Comparison of ENCODE assay signal across 8 cellular contexts in the genomic region with DNA sequence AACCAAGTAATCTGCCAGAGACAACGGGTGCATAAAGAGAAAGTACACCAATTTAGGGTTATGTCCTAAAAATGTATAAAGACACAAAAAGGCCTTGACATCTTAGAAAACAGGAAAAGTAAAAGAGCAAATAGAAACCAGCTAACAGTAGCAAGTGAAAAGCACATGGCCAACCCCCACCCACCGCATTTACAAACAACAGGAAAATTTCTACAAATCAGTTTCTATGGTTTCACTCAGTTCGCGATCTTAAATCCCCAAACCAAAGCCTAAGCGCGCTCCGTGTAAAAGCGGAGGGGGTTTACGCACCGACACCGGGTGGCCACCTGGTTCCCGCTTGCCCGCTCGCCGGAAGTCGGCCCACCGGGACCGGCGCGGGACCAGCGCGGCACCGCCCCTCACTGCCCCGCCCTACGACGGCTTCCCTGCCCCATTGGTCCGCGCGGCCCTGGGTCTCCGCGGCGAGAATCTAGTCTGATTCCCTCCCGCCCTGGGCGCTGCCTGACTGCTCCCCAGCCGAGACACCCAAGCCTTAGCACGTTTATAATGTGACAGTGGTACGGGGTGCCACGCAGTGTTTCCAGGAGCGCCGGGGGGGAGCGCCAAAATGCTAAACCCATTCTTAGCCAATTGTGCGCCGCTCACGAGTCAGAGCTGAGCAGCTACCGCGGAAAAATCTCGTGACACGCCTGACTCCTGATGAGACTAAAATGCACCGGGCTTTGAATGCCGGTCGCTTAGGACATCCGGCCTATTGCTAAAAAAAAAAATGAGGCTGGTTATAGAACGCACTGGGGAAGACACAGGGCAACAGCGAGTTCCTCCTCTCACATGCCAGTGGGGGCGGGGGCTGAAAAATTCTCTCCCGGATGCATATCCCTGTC. TPM values are rescaled to one million over a fixed set of nuclear protein-coding genes. Genes with fewer than 3 reads are reported as not detected.
A peak's percentile ranks its signal among the peaks of the same experiment; 100 is the strongest.
DNase-seq lines count a peak whose midpoint lies in the region; ATAC-seq and TF ChIP-seq lines count a peak whose summit lies in the region.

A gene (minus strand): TSS at position 362 of the 884 bp plus-strand sequence. CDS start 2,802 bp downstream, outside the sequence.

- H3K4me1 Mint-ChIP-seq in activated T-cell treated with anti-CD3 and anti-CD28 coated beads, Interleukin-2, amount 50 U/mL, for 24 hours (ENCODE audit: low read depth): peaks cover 40% of the 10 kb centered on the region

- H3K27me3 Mint-ChIP-seq in activated T-cell treated with anti-CD3 and anti-CD28 coated beads, Interleukin-2, amount 50 U/mL, for 24 hours: no peaks in the 10 kb centered on the region

- H3K4me3 Mint-ChIP-seq in activated T-cell treated with anti-CD3 and anti-CD28 coated beads, Interleukin-2, amount 50 U/mL, for 24 hours: peak within 1 kb of the TSS; percentile 96

- peak; percentile 49 for ATAC-seq in GM21526 (IDR thresholded peaks at IDR 0.05; ENCODE audit: low FRiP score, unreplicated experiment)
- ATAC-seq in esophagus mucosa: peak; percentile 83

- DNase-seq in DMS153 (lab: John Stamatoyannopoulos, UW) (peak; percentile 54), HuH-7 (ENCODE audit: low spot score) (peak; percentile 57), myocyte (ENCODE audit: low read depth) (peak; percentile 84)
- DNase-seq in activated T-cell treated with anti-CD3 and anti-CD28 coated beads, Interleukin-2, amount 50 U/mL, for 24 hours: peak; percentile 90
- DNase-seq in stimulated activated CD8-positive, alpha-beta memory T cell treated with anti-CD3 and anti-CD28 coated beads, Interleukin-7, amount 100 ng/mL, for 48 hours (ENCODE audit: extremely low read depth in 1 of 2, low read depth in 1 of 2): peak; percentile 77 to 78

- H3K27ac Mint-ChIP-seq in activated T-cell treated with anti-CD3 and anti-CD28 coated beads, Interleukin-2, amount 50 U/mL, for 24 hours: peak within 1 kb of the TSS; percentile 100

- H3K9me3 Mint-ChIP-seq in activated T-cell treated with anti-CD3 and anti-CD28 coated beads, Interleukin-2, amount 50 U/mL, for 24 hours: no peaks in the 10 kb centered on the region

- peaks cover 89% of the 10 kb centered on the region for H3K36me3 Mint-ChIP-seq in activated T-cell treated with anti-CD3 and anti-CD28 coated beads, Interleukin-2, amount 50 U/mL, for 24 hours (ENCODE audit: low read depth)

TF ChIP-seq in PFSK-1, 5 proteins besides CTCF, POLR2A, EP300 and RAD21:
- TF ChIP-seq TAF1 (IDR thresholded peaks at IDR 0.05; ENCODE audit: borderline replicate concordance, insufficient read depth, low read length) (peak; percentile 90; the same call in 1 of the 2 replicates), POLR2AphosphoS5 (IDR thresholded peaks at IDR 0.05; ENCODE audit: low read depth, low read length) (no peak; the same call in 1 of the 2 replicates), FOXP2 (optimal IDR thresholded peaks at IDR 0.05; ENCODE audit: borderline replicate concordance, extremely low read depth, extremely low read length, insufficient read depth) (peak; percentile 27), SIN3A (IDR thresholded peaks at IDR 0.05; ENCODE audit: borderline replicate concordance, insufficient read depth, low read length) (peak; percentile 81; the same call in 1 of the 2 replicates)
- TF ChIP-seq, protein P1, sequence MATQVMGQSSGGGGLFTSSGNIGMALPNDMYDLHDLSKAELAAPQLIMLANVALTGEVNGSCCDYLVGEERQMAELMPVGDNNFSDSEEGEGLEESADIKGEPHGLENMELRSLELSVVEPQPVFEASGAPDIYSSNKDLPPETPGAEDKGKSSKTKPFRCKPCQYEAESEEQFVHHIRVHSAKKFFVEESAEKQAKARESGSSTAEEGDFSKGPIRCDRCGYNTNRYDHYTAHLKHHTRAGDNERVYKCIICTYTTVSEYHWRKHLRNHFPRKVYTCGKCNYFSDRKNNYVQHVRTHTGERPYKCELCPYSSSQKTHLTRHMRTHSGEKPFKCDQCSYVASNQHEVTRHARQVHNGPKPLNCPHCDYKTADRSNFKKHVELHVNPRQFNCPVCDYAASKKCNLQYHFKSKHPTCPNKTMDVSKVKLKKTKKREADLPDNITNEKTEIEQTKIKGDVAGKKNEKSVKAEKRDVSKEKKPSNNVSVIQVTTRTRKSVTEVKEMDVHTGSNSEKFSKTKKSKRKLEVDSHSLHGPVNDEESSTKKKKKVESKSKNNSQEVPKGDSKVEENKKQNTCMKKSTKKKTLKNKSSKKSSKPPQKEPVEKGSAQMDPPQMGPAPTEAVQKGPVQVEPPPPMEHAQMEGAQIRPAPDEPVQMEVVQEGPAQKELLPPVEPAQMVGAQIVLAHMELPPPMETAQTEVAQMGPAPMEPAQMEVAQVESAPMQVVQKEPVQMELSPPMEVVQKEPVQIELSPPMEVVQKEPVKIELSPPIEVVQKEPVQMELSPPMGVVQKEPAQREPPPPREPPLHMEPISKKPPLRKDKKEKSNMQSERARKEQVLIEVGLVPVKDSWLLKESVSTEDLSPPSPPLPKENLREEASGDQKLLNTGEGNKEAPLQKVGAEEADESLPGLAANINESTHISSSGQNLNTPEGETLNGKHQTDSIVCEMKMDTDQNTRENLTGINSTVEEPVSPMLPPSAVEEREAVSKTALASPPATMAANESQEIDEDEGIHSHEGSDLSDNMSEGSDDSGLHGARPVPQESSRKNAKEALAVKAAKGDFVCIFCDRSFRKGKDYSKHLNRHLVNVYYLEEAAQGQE (IDR thresholded peaks at IDR 0.05; ENCODE audit: insufficient read depth in 1 of 2, low read depth in 2 of 2, low read length in 2 of 2): 0 out of 4 replicates have a peak, but pooled peaks of 1 of the 2 experiments have one; percentile 21

RNA-seq across cellular contexts. Expression of the gene that starts here (rescaled TPM):
- 99.1 TPM for polyA plus RNA-seq in PFSK-1 (2012; ENCODE audit: insufficient read length, low read depth)
- total RNA-seq in esophagus mucosa (61.3 TPM), myocyte (92.6 and 101 TPM in 2 replicates)
- polyA plus RNA-seq in myocyte (2012): 40.7 TPM

Comparison
In these comparisons a context has a peak if more than half of its experiments do, and no peak if none do; other contexts are left out.
1. Peak in every context shown above with its lines: DNase-seq and ATAC-seq.